Comparison of ENCODE assay signal across 1 cellular context in genomic region chr6:121896771-121897170, GRCh38.
TF ChIP-seq lines count a peak whose summit lies in the region.

No MANE protein-coding gene starts in this region.

TF ChIP-seq in IMR-90, 13 proteins besides CTCF, POLR2A, EP300 and RAD21:
- TF ChIP-seq, protein P1, sequence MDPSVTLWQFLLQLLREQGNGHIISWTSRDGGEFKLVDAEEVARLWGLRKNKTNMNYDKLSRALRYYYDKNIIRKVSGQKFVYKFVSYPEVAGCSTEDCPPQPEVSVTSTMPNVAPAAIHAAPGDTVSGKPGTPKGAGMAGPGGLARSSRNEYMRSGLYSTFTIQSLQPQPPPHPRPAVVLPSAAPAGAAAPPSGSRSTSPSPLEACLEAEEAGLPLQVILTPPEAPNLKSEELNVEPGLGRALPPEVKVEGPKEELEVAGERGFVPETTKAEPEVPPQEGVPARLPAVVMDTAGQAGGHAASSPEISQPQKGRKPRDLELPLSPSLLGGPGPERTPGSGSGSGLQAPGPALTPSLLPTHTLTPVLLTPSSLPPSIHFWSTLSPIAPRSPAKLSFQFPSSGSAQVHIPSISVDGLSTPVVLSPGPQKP (IDR thresholded peaks at IDR 0.05; ENCODE audit: borderline replicate concordance, low read depth, low read length): no peak
- no peak for TF ChIP-seq RFX5 (IDR thresholded peaks at IDR 0.05; ENCODE audit: low read depth, low read length)
- TF ChIP-seq, protein P2, sequence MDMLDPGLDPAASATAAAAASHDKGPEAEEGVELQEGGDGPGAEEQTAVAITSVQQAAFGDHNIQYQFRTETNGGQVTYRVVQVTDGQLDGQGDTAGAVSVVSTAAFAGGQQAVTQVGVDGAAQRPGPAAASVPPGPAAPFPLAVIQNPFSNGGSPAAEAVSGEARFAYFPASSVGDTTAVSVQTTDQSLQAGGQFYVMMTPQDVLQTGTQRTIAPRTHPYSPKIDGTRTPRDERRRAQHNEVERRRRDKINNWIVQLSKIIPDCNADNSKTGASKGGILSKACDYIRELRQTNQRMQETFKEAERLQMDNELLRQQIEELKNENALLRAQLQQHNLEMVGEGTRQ (IDR thresholded peaks at IDR 0.05; ENCODE audit: low read depth, low read length): no peak
- TF ChIP-seq NFE2L2 (IDR thresholded peaks at IDR 0.05; ENCODE audit: low read depth, low read length): no peak
- TF ChIP-seq MAZ (IDR thresholded peaks at IDR 0.05; ENCODE audit: borderline replicate concordance, low read depth, low read length): no peak
- no peak for TF ChIP-seq SMC3 (IDR thresholded peaks at IDR 0.05; ENCODE audit: low read depth, low read length)
- TF ChIP-seq MXI1 (IDR thresholded peaks at IDR 0.05; ENCODE audit: borderline replicate concordance, low read depth, low read length): no peak
- TF ChIP-seq RCOR1 (IDR thresholded peaks at IDR 0.05; ENCODE audit: insufficient replicate concordance, low read length): no peak
- TF ChIP-seq CHD1 (IDR thresholded peaks at IDR 0.05; ENCODE audit: low read depth, low read length): no peak
- no peak for TF ChIP-seq CEBPB (IDR thresholded peaks at IDR 0.05; ENCODE audit: low read depth, low read length)
